28 cellular contexts compared by ENCODE assay signal in genomic region chr5:11281842-11282241, GRCh38.
"Had no signal": no experiment of that assay in that cellular context is flagged by ENCODE, and none has a peak within 500 bp of the region (broad histone marks: within the 10 kb centered on the region; RNA-seq: fewer than 3 reads in every experiment).

No MANE protein-coding gene starts in this region.

- H3K4me3 Mint-ChIP-seq: dendritic cell treated with granulocyte-macrophage colony-stimulating factor and Interleukin-4, amounts not matched to agents 40 ng/mL and 50 ng/mL, for 4 days; effector memory CD8-positive, alpha-beta T cell; endodermal cell had no signal

- FAIRE-seq: colon, endometrium, endothelial cell of umbilical vein, frontal cortex had no signal

- H3K4me1 Mint-ChIP-seq: endodermal cell had no signal

- H3K27ac Mint-ChIP-seq: dendritic cell treated with granulocyte-macrophage colony-stimulating factor and Interleukin-4, amounts not matched to agents 40 ng/mL and 50 ng/mL, for 4 days; effector memory CD8-positive, alpha-beta T cell; endodermal cell had no signal

- H3K36me3 ChIP-seq: colonic mucosa, esophagus muscularis mucosa, esophagus squamous epithelium, gastrocnemius medialis, gastroesophageal sphincter, heart left ventricle, heart right ventricle had no signal

- H3K27ac ChIP-seq: colonic mucosa, coronary artery, dorsolateral prefrontal cortex, epithelial cell of prostate, esophagus muscularis mucosa, esophagus squamous epithelium, foreskin keratinocyte, gastrocnemius medialis, gastroesophageal sphincter, heart left ventricle, heart right ventricle had no signal

- H3K27me3 Mint-ChIP-seq: dendritic cell treated with granulocyte-macrophage colony-stimulating factor and Interleukin-4, amounts not matched to agents 40 ng/mL and 50 ng/mL, for 4 days; effector memory CD8-positive, alpha-beta T cell had no signal

- DNase-seq: colonic mucosa; cortex of kidney; dermis blood vessel endothelial cell; dorsolateral prefrontal cortex; effector CD4-positive, alpha-beta T cell; effector CD8-positive, alpha-beta T cell; effector memory CD4-positive, alpha-beta T cell; effector memory CD8-positive, alpha-beta T cell; endodermal cell; erythroblast; esophagus squamous epithelium; foreskin fibroblast; foreskin keratinocyte; foreskin melanocyte; gastrocnemius medialis; glutamatergic neuron; heart left ventricle; heart right ventricle had no signal

- H3K27me3 ChIP-seq: colonic mucosa, dorsolateral prefrontal cortex, esophagus muscularis mucosa, esophagus squamous epithelium, foreskin keratinocyte, gastrocnemius medialis, gastroesophageal sphincter, heart left ventricle, heart right ventricle had no signal

- ATAC-seq: effector memory CD8-positive, alpha-beta T cell; esophagus mucosa; foreskin keratinocyte; gastrocnemius medialis; gastroesophageal sphincter; heart left ventricle; heart right ventricle had no signal

- H3K9me3 ChIP-seq: colonic mucosa, gastrocnemius medialis had no signal

- H3K4me3 ChIP-seq: colonic mucosa, coronary artery, dorsolateral prefrontal cortex, esophagus muscularis mucosa, esophagus squamous epithelium, gastrocnemius medialis, gastroesophageal sphincter, heart left ventricle, heart right ventricle had no signal

- H3K4me1 ChIP-seq: colonic mucosa, esophagus muscularis mucosa, esophagus squamous epithelium, foreskin keratinocyte, gastrocnemius medialis, gastroesophageal sphincter, heart left ventricle, heart right ventricle had no signal
